ENCODE assay signal across 24 cellular contexts in genomic region chr9:2720179-2720654, GRCh38. TPM values are rescaled to one million over a fixed set of nuclear protein-coding genes. Genes with fewer than 3 reads are reported as not detected.
"Had no signal": no experiment of that assay in that cellular context is flagged by ENCODE, and none has a peak within 500 bp of the region (broad histone marks: within the 10 kb centered on the region; RNA-seq: fewer than 3 reads in every experiment).

No MANE protein-coding gene starts in this region.

- DNase-seq: activated CD4-positive, alpha-beta T cell treated with anti-CD3 and anti-CD28 coated beads for 1 hour; activated CD4-positive, alpha-beta T cell treated with anti-CD3 and anti-CD28 coated beads, Interleukin-2, amount 50 U/mL, for 48 hours; activated CD8-positive, alpha-beta memory T cell treated with anti-CD3 and anti-CD28 coated beads, Interleukin-2, amount 10 ng/mL, durations not matched to agents 7 days and 5 days; activated effector memory CD4-positive, alpha-beta T cell treated with anti-CD3 and anti-CD28 coated beads, Interleukin-2, amount 50 U/mL, for 16 hours; activated T-cell treated with anti-CD3 and anti-CD28 coated beads, Interleukin-2, amount 50 U/mL, for 24 hours; amniotic stem cell; cortex of kidney; effector CD8-positive, alpha-beta T cell; hippocampal formation; left colon; natural killer cell; stimulated activated CD4-positive, alpha-beta T cell treated with anti-CD3 and anti-CD28 coated beads, Interleukin-15, amount 100 ng/mL, for 24 hours; stimulated activated CD4-positive, alpha-beta T cell treated with anti-CD3 and anti-CD28 coated beads, Interleukin-4, amount 100 ng/mL, for 4 hours; stimulated activated naive CD8-positive, alpha-beta T cell treated with anti-CD3 and anti-CD28 coated beads, Interleukin-15, amount 100 ng/mL, for 72 hours; T-helper 17 cell; testis had no signal

- H3K9me3 Mint-ChIP-seq: brain, natural killer cell had no signal

- H3K4me3 ChIP-seq: testis had no signal

- H3K4me1 Mint-ChIP-seq: activated CD8-positive, alpha-beta memory T cell treated with anti-CD3 and anti-CD28 coated beads, Interleukin-2, amount 10 ng/mL, durations not matched to agents 7 days and 5 days; central memory CD8-positive, alpha-beta T cell; natural killer cell; stimulated activated naive CD8-positive, alpha-beta T cell treated with anti-CD3 and anti-CD28 coated beads, Interleukin-15, amount 100 ng/mL, for 72 hours; T-helper 17 cell had no signal

- H3K27me3 Mint-ChIP-seq: activated CD8-positive, alpha-beta memory T cell treated with anti-CD3 and anti-CD28 coated beads, Interleukin-2, amount 10 ng/mL, durations not matched to agents 7 days and 5 days; activated T-cell treated with anti-CD3 and anti-CD28 coated beads, Interleukin-2, amount 50 U/mL, for 24 hours; brain; central memory CD8-positive, alpha-beta T cell; stimulated activated naive CD8-positive, alpha-beta T cell treated with anti-CD3 and anti-CD28 coated beads, Interleukin-15, amount 100 ng/mL, for 72 hours; T-helper 17 cell had no signal

- H3K27me3 ChIP-seq: testis had no signal

- H3K4me3 Mint-ChIP-seq: activated CD8-positive, alpha-beta memory T cell treated with anti-CD3 and anti-CD28 coated beads, Interleukin-2, amount 10 ng/mL, durations not matched to agents 7 days and 5 days; activated T-cell treated with anti-CD3 and anti-CD28 coated beads, Interleukin-2, amount 50 U/mL, for 24 hours; central memory CD8-positive, alpha-beta T cell; natural killer cell; stimulated activated naive CD8-positive, alpha-beta T cell treated with anti-CD3 and anti-CD28 coated beads, Interleukin-15, amount 100 ng/mL, for 72 hours; T-helper 17 cell had no signal

- H3K9me3 ChIP-seq: testis had no signal

- H3K27ac Mint-ChIP-seq: activated CD8-positive, alpha-beta memory T cell treated with anti-CD3 and anti-CD28 coated beads, Interleukin-2, amount 10 ng/mL, durations not matched to agents 7 days and 5 days; activated naive CD4-positive, alpha-beta T cell treated with anti-CD3 and anti-CD28 coated beads, Interleukin-2, amount 50 U/mL, for 72 hours; activated T-cell treated with anti-CD3 and anti-CD28 coated beads, Interleukin-2, amount 50 U/mL, for 24 hours; natural killer cell; stimulated activated naive CD8-positive, alpha-beta T cell treated with anti-CD3 and anti-CD28 coated beads, Interleukin-15, amount 100 ng/mL, for 72 hours; T-helper 17 cell had no signal

- ATAC-seq: activated CD8-positive, alpha-beta memory T cell treated with anti-CD3 and anti-CD28 coated beads, Interleukin-2, amount 10 ng/mL, durations not matched to agents 7 days and 5 days; activated naive CD4-positive, alpha-beta T cell treated with anti-CD3 and anti-CD28 coated beads, Interleukin-2, amount 50 U/mL, for 72 hours; left colon; natural killer cell; stimulated activated naive CD8-positive, alpha-beta T cell treated with anti-CD3 and anti-CD28 coated beads, Interleukin-15, amount 100 ng/mL, for 72 hours; T-helper 17 cell had no signal

- H3K27ac ChIP-seq: epithelial cell of prostate, testis had no signal

- H3K36me3 Mint-ChIP-seq: natural killer cell had no signal

RNA-seq across cellular contexts. Expression of gene KCNV2, which starts 2.9 kb away (rescaled TPM):
- total RNA-seq: activated CD8-positive, alpha-beta memory T cell treated with anti-CD3 and anti-CD28 coated beads, Interleukin-2, amount 10 ng/mL, durations not matched to agents 7 days and 5 days; activated naive CD4-positive, alpha-beta T cell treated with anti-CD3 and anti-CD28 coated beads, Interleukin-2, amount 50 U/mL, for 72 hours; left colon; mucosa of gallbladder; natural killer cell; omental fat pad; pulmonary artery endothelial cell; T-helper 17 cell; urinary bladder had no signal
- polyA plus RNA-seq: urinary bladder had no signal
